28 cellular contexts compared by ENCODE assay signal in genomic region chr20:51812861-51813260, GRCh38. TPM values are rescaled to one million over a fixed set of nuclear protein-coding genes. Genes with fewer than 3 reads are reported as not detected.
"Had no signal": no experiment of that assay in that cellular context is flagged by ENCODE, and none has a peak within 500 bp of the region (broad histone marks: within the 10 kb centered on the region; RNA-seq: fewer than 3 reads in every experiment).

No MANE protein-coding gene starts in this region.

- H3K27ac ChIP-seq: hepatocyte, lower lobe of right lung, neutrophil, parathyroid adenoma, prostate gland, sigmoid colon, spleen, suprapubic skin, thoracic aorta, tibial artery, vagina had no signal

- H3K9me3 Mint-ChIP-seq: nephron; neural crest cell; stimulated activated effector memory CD8-positive, alpha-beta T cell treated with anti-CD3 and anti-CD28 coated beads, Interleukin-12 subunit alpha, Interleukin-12 subunit beta, amount 100 ng/mL, for 72 hours; stimulated activated naive CD8-positive, alpha-beta T cell treated with anti-CD3 and anti-CD28 coated beads, Interleukin-15, Interleukin-2, amounts not matched to agents 100 ng/mL and 50 ng/mL, for 24 hours; type B pancreatic cell had no signal

- H3K4me2 ChIP-seq: hepatocyte had no signal

- H3K27me3 Mint-ChIP-seq: type B pancreatic cell had no signal

- H3K9ac ChIP-seq: parathyroid adenoma had no signal

- H3K27me3 ChIP-seq: hepatocyte, neutrophil, sigmoid colon, spleen, suprapubic skin, tibial artery, vagina had no signal

- DNase-seq: kidney glomerular epithelial cell; left cardiac atrium; lower lobe of right lung; mammary epithelial cell; mesenchymal stem cell; naive thymus-derived CD8-positive, alpha-beta T cell; occipital lobe; retina; right cardiac atrium; sigmoid colon; small intestine; spleen; stimulated activated CD4-positive, alpha-beta T cell treated with anti-CD3 and anti-CD28 coated beads, Interleukin-4, amount 100 ng/mL, for 24 hours; stimulated activated naive CD4-positive, alpha-beta T cell had no signal

- H3K4me3 ChIP-seq: hepatocyte, lower lobe of right lung, prostate gland, sigmoid colon, spleen, suprapubic skin, thoracic aorta, tibial artery, vagina had no signal

- H3K9me3 ChIP-seq: lower lobe of right lung, neutrophil, prostate gland, sigmoid colon, spleen, suprapubic skin, thoracic aorta, tibial artery, vagina had no signal

- H3K4me3 Mint-ChIP-seq: naive thymus-derived CD8-positive, alpha-beta T cell; nephron; neural crest cell; stimulated activated effector memory CD8-positive, alpha-beta T cell treated with anti-CD3 and anti-CD28 coated beads, Interleukin-12 subunit alpha, Interleukin-12 subunit beta, amount 100 ng/mL, for 72 hours; stimulated activated naive CD8-positive, alpha-beta T cell treated with anti-CD3 and anti-CD28 coated beads, Interleukin-15, Interleukin-2, amounts not matched to agents 100 ng/mL and 50 ng/mL, for 24 hours; type B pancreatic cell had no signal

- H2AFZ ChIP-seq: hepatocyte, parathyroid adenoma had no signal

- H3K4me1 ChIP-seq: lower lobe of right lung, parathyroid adenoma, prostate gland, sigmoid colon, spleen, suprapubic skin, tibial artery, vagina had no signal

- H3K27ac Mint-ChIP-seq: nephron; stimulated activated effector memory CD8-positive, alpha-beta T cell treated with anti-CD3 and anti-CD28 coated beads, Interleukin-12 subunit alpha, Interleukin-12 subunit beta, amount 100 ng/mL, for 72 hours; stimulated activated naive CD8-positive, alpha-beta T cell treated with anti-CD3 and anti-CD28 coated beads, Interleukin-15, Interleukin-2, amounts not matched to agents 100 ng/mL and 50 ng/mL, for 24 hours; type B pancreatic cell had no signal

- H3K79me2 ChIP-seq: hepatocyte, parathyroid adenoma had no signal

- H3K4me1 Mint-ChIP-seq: naive thymus-derived CD8-positive, alpha-beta T cell; nephron; stimulated activated effector memory CD8-positive, alpha-beta T cell treated with anti-CD3 and anti-CD28 coated beads, Interleukin-12 subunit alpha, Interleukin-12 subunit beta, amount 100 ng/mL, for 72 hours had no signal

- ATAC-seq: left cardiac atrium; left lobe of liver; lower lobe of right lung; naive thymus-derived CD8-positive, alpha-beta T cell; right cardiac atrium; stimulated activated effector memory CD8-positive, alpha-beta T cell treated with anti-CD3 and anti-CD28 coated beads, Interleukin-12 subunit alpha, Interleukin-12 subunit beta, amount 100 ng/mL, for 72 hours had no signal

- H3K36me3 Mint-ChIP-seq: naive thymus-derived CD8-positive, alpha-beta T cell; stimulated activated effector memory CD8-positive, alpha-beta T cell treated with anti-CD3 and anti-CD28 coated beads, Interleukin-12 subunit alpha, Interleukin-12 subunit beta, amount 100 ng/mL, for 72 hours; type B pancreatic cell had no signal

- H3K36me3 ChIP-seq: lower lobe of right lung, neutrophil, prostate gland, sigmoid colon, spleen, suprapubic skin, thoracic aorta, tibial artery, vagina had no signal

RNA-seq across cellular contexts. Expression of gene SALL4, which starts 10.5 kb away (rescaled TPM):
- total RNA-seq: naive thymus-derived CD8-positive, alpha-beta T cell; right cardiac atrium; thoracic aorta; vagina had no signal
- polyA plus RNA-seq: mammary epithelial cell had no signal

RNA-seq across cellular contexts. Expression of gene ATP9A, which starts 44.7 kb away (rescaled TPM):
- polyA plus RNA-seq: naive thymus-derived CD8-positive, alpha-beta T cell had no signal
